ENCODE assay signal across 9 cellular contexts in the genomic region with DNA sequence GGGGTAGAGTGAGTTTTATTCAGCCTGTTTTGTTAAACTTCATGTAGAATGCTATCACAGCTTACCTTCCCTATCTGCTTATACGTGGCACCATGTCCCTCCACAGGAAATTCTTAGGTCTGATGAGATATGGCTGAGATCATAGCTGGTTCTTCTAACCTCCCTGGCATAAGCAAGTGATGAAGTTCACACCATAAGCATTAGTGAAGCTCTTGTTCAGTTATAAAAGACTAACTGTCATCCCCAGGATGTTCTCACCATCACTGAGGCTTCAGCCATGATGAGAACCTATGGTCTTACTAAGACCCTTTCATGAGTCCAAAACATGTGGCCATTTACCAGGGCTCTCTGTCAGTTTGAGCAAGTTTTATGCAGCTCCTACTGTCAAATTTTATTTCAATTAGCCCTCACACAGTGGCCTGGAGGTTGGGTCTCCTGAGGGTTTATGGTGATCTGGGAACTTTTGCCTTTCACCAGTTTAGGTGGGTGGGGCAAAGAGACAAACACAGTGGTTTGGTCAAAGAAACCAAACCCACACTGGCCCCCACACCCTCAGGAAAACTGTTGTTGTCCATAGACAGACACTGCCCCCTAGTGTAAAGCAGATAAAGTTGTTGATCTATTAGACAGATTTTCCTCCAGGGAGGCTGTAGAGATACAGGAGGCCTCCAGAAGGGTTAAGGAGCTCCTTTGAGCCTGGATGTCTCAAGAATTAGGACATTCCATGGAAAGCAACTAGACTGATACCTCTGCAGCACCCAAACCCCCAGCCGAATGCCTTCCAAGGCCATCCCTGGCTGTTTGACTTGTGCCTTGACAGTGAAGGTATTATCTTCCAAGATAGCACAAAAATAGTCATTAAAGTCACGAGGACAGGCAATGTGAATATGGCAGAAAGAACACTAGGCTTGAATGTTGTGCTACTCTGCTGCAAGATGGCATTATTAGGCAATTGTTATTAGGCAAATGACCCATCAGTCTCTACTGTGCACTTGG. TPM values are rescaled to one million over a fixed set of nuclear protein-coding genes. Genes with fewer than 3 reads are reported as not detected.
DNase-seq lines count a peak whose midpoint lies in the region; ATAC-seq, FAIRE-seq and TF ChIP-seq lines count a peak whose summit lies in the region.
"Had no signal": no experiment of that assay in that cellular context is flagged by ENCODE, and none has a peak within 500 bp of the region (broad histone marks: within the 10 kb centered on the region; RNA-seq: fewer than 3 reads in every experiment).

No MANE protein-coding gene starts in this region.

- no peaks in the 10 kb centered on the region for H3K36me3 ChIP-seq in DND-41 (ENCODE audit: insufficient read depth, low read length)

- H3K9ac ChIP-seq in DND-41 (ENCODE audit: low read depth, low read length), result no peak overlapping the region

- H3K27me3 ChIP-seq in DND-41 (ENCODE audit: insufficient read depth, low read length, poor library complexity), result no peaks in the 10 kb centered on the region

- no peaks in the 10 kb centered on the region for H3K4me1 ChIP-seq in DND-41 (ENCODE audit: insufficient read depth, low read length)

- no peak overlapping the region for H3K4me2 ChIP-seq in DND-41 (ENCODE audit: insufficient read depth, low read length)

- peak; percentile 66 for TF ChIP-seq CTCF in DND-41 (IDR thresholded peaks at IDR 0.05; ENCODE audit: borderline replicate concordance, extremely low read depth, low read length, poor library complexity, severe bottlenecking)

- DNase-seq in DND-41 (peak; percentile 7), HCEC 1CT (peak; percentile 72), NCI-H748 (lab: John Stamatoyannopoulos, UW; ENCODE audit: unreplicated experiment) (peak; percentile 45), T47D (ENCODE audit: low read depth in 1 of 2, low spot score in 1 of 2) (peak; percentile 42 to 56), superior temporal gyrus (ENCODE audit: extremely low spot score) (peak; percentile 83), GF-D8 (lab: John Stamatoyannopoulos, UW) (no peak)
- DNase-seq in activated T-helper 2 cell treated with anti-CD3 and anti-CD28 coated beads, Interferon-gamma antibody, Interleukin-2, Interleukin-4, amounts not matched to agents 10 μg/mL and 5 μg/mL and 100 μg/mL, durations not matched to agents 14 hours and 24 hours and 36 hours (ENCODE audit: low spot score), result no peak
- DNase-seq: activated B cell treated with CpG ODN at 0.5 μM for 24 hours had no signal

- H3K27me3 Mint-ChIP-seq in activated T-helper 2 cell treated with anti-CD3 and anti-CD28 coated beads, Interferon-gamma antibody, Interleukin-2, Interleukin-4, amounts not matched to agents 10 μg/mL and 5 μg/mL and 100 μg/mL, durations not matched to agents 14 hours and 24 hours and 36 hours (ENCODE audit: low read depth), result peaks cover 31% of the 10 kb centered on the region
- H3K27me3 Mint-ChIP-seq: activated B cell treated with CpG ODN at 0.5 μM for 24 hours had no signal

- intact Hi-C loops in activated T-helper 2 cell treated with anti-CD3 and anti-CD28 coated beads, Interferon-gamma antibody, Interleukin-2, Interleukin-4, amounts not matched to agents 10 μg/mL and 5 μg/mL and 100 μg/mL, durations not matched to agents 14 hours and 24 hours and 36 hours (cut with micrococcal nuclease), result loop anchor here (2.0 kb wide), 1 partner anchor 174 kb away; no protein-coding TSS in a partner anchor

- FAIRE-seq in islet of Langerhans (lab: Jason Lieb, UNC), result peak; percentile 78

- H3K36me3 Mint-ChIP-seq in activated T-helper 2 cell treated with anti-CD3 and anti-CD28 coated beads, Interferon-gamma antibody, Interleukin-2, Interleukin-4, amounts not matched to agents 10 μg/mL and 5 μg/mL and 100 μg/mL, durations not matched to agents 14 hours and 24 hours and 36 hours (ENCODE audit: low read depth), result no peaks in the 10 kb centered on the region

- no peaks in the 10 kb centered on the region for H3K9me3 ChIP-seq in DND-41 (ENCODE audit: insufficient read depth, low read length, severe bottlenecking)

- no peak overlapping the region for H3K27ac Mint-ChIP-seq in activated T-helper 2 cell treated with anti-CD3 and anti-CD28 coated beads, Interferon-gamma antibody, Interleukin-2, Interleukin-4, amounts not matched to agents 10 μg/mL and 5 μg/mL and 100 μg/mL, durations not matched to agents 14 hours and 24 hours and 36 hours
- H3K27ac Mint-ChIP-seq: activated B cell treated with CpG ODN at 0.5 μM for 24 hours had no signal

- H3K4me3 ChIP-seq in DND-41 (ENCODE audit: low read depth in 1 of 2, low read length in 2 of 2), result no peak overlapping the region

- H3K4me3 Mint-ChIP-seq in activated T-helper 2 cell treated with anti-CD3 and anti-CD28 coated beads, Interferon-gamma antibody, Interleukin-2, Interleukin-4, amounts not matched to agents 10 μg/mL and 5 μg/mL and 100 μg/mL, durations not matched to agents 14 hours and 24 hours and 36 hours (ENCODE audit: low read depth), result no peak overlapping the region
- H3K4me3 Mint-ChIP-seq: activated B cell treated with CpG ODN at 0.5 μM for 24 hours had no signal

- no peaks in the 10 kb centered on the region for H3K9me3 Mint-ChIP-seq in activated T-helper 2 cell treated with anti-CD3 and anti-CD28 coated beads, Interferon-gamma antibody, Interleukin-2, Interleukin-4, amounts not matched to agents 10 μg/mL and 5 μg/mL and 100 μg/mL, durations not matched to agents 14 hours and 24 hours and 36 hours
- H3K9me3 Mint-ChIP-seq: activated B cell treated with CpG ODN at 0.5 μM for 24 hours had no signal

- no peaks in the 10 kb centered on the region for H3K79me2 ChIP-seq in DND-41 (ENCODE audit: insufficient read depth, low read length)

- in situ Hi-C loops in T47D (cut with HindIII; ENCODE audit: low pct_unique_long_range_greater_than_20kb, low sequenced_read_pairs), result no loop called here

- ATAC-seq in DND-41 (ENCODE audit: insufficient read depth, low read depth), result no peak

- H3K4me1 Mint-ChIP-seq in activated T-helper 2 cell treated with anti-CD3 and anti-CD28 coated beads, Interferon-gamma antibody, Interleukin-2, Interleukin-4, amounts not matched to agents 10 μg/mL and 5 μg/mL and 100 μg/mL, durations not matched to agents 14 hours and 24 hours and 36 hours (ENCODE audit: low read depth), result peaks cover 6% of the 10 kb centered on the region

- no peaks in the 10 kb centered on the region for H4K20me1 ChIP-seq in DND-41 (ENCODE audit: insufficient read depth, low read length)

- no peak overlapping the region for H3K27ac ChIP-seq in DND-41 (ENCODE audit: low read length)

- no peak overlapping the region for H2AFZ ChIP-seq in DND-41 (ENCODE audit: low read depth, low read length)

RNA-seq across cellular contexts. Expression of gene SLC22A15, which starts 5.0 kb away (rescaled TPM):
- total RNA-seq in activated T-helper 2 cell treated with anti-CD3 and anti-CD28 coated beads, Interferon-gamma antibody, Interleukin-2, Interleukin-4, amounts not matched to agents 10 μg/mL and 5 μg/mL and 100 μg/mL, durations not matched to agents 14 hours and 24 hours and 36 hours, result 0.18 and 0.52 TPM in 2 replicates

Comparison
In these comparisons a context has a peak if more than half of its experiments do, and no peak if none do; other contexts are left out.
1. DNase-seq: peak in DND-41 (single experiment), HCEC 1CT (single experiment), NCI-H748 (single experiment), T47D (2 of 2) and superior temporal gyrus (single experiment); none in GF-D8 (single experiment) and activated T-helper 2 cell treated with anti-CD3 and anti-CD28 coated beads, Interferon-gamma antibody, Interleukin-2, Interleukin-4, amounts not matched to agents 10 μg/mL and 5 μg/mL and 100 μg/mL, durations not matched to agents 14 hours and 24 hours and 36 hours (single experiment).